In the genomic region with DNA sequence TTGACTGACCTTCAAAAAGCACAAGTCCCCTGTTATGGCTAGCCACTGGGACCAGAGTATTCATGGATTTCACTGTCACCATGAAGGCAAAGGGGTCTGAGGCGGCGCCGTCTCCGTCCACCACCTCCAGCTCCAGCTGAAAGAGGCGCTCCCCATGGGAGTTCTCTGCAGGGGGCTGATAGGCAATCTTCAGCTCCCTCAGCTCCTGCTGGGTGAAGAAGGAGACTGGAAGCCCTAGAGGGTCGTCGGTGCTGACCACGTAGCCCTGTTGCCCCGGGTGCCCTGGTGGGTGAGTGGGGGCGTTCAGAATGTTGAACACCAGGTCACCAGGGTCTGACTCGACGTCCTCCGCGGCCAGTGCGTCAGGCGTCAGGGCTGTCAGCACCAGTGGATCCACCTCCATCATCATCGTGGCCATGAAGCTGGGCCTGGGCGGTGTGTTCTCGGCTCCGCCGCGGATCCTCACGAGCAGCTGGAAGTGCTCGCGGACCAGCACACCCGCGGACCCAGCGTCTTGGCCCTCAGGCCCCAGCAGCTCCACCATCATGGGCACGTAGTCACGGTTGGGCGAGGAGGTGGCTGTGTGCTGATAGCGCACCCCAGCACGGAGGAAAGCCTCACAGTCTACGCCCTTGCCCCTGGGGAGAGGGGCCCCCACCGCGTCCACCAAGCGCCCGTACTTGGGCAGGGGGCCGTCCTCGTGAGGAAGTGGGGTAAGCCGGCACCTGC, we compare ENCODE assay signal across 1 cellular context.
TF ChIP-seq lines count a peak whose summit lies in the region.

No MANE protein-coding gene starts in this region.

TF ChIP-seq in GM23338, 12 proteins besides CTCF, POLR2A, EP300 and RAD21 (continued from another document):
- TF ChIP-seq, protein P1, sequence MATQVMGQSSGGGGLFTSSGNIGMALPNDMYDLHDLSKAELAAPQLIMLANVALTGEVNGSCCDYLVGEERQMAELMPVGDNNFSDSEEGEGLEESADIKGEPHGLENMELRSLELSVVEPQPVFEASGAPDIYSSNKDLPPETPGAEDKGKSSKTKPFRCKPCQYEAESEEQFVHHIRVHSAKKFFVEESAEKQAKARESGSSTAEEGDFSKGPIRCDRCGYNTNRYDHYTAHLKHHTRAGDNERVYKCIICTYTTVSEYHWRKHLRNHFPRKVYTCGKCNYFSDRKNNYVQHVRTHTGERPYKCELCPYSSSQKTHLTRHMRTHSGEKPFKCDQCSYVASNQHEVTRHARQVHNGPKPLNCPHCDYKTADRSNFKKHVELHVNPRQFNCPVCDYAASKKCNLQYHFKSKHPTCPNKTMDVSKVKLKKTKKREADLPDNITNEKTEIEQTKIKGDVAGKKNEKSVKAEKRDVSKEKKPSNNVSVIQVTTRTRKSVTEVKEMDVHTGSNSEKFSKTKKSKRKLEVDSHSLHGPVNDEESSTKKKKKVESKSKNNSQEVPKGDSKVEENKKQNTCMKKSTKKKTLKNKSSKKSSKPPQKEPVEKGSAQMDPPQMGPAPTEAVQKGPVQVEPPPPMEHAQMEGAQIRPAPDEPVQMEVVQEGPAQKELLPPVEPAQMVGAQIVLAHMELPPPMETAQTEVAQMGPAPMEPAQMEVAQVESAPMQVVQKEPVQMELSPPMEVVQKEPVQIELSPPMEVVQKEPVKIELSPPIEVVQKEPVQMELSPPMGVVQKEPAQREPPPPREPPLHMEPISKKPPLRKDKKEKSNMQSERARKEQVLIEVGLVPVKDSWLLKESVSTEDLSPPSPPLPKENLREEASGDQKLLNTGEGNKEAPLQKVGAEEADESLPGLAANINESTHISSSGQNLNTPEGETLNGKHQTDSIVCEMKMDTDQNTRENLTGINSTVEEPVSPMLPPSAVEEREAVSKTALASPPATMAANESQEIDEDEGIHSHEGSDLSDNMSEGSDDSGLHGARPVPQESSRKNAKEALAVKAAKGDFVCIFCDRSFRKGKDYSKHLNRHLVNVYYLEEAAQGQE (IDR thresholded peaks at IDR 0.05; ENCODE audit: unreplicated experiment): no peak
- TF ChIP-seq STAT1 (IDR thresholded peaks at IDR 0.05; ENCODE audit: unreplicated experiment) (no peak), EZH2phosphoT487 (IDR thresholded peaks at IDR 0.05; ENCODE audit: unreplicated experiment) (no peak), CREB1 (CRISPR knock-in tag; IDR thresholded peaks at IDR 0.05; ENCODE audit: low read depth) (no peak), POLR2AphosphoS5 (IDR thresholded peaks at IDR 0.05; ENCODE audit: low read depth) (no peak)
